ENCODE assay signal across 8 cellular contexts in genomic region chr7:4830176-4830575, GRCh38. TPM values are rescaled to one million over a fixed set of nuclear protein-coding genes. Genes with fewer than 3 reads are reported as not detected.
DNase-seq lines count a peak whose midpoint lies in the region; ATAC-seq and TF ChIP-seq lines count a peak whose summit lies in the region.

No MANE protein-coding gene starts in this region.

- peak; percentile 98 for TF ChIP-seq CTCF in cardiac muscle cell (IDR thresholded peaks at IDR 0.05; ENCODE audit: low read depth, low read length)
- peak; percentile 98 for TF ChIP-seq CTCF in retinal pigment epithelial cell (conservative IDR thresholded peaks at IDR 0.05; ENCODE audit: low read depth, low read length)

- ATAC-seq in CD4-positive, CD25-positive, alpha-beta regulatory T cell (ENCODE audit: low read depth in 2 of 2): peak; percentile 37 to 62
- ATAC-seq in GM21529 (IDR thresholded peaks at IDR 0.05; ENCODE audit: unreplicated experiment) (peak; percentile 66), GM21619 (IDR thresholded peaks at IDR 0.05; ENCODE audit: unreplicated experiment) (no peak), HG03521 (IDR thresholded peaks at IDR 0.05; ENCODE audit: unreplicated experiment) (no peak)

- H3K36me3 Mint-ChIP-seq in CD4-positive, CD25-positive, alpha-beta regulatory T cell: no peaks in the 10 kb centered on the region

- no peaks in the 10 kb centered on the region for H3K4me1 Mint-ChIP-seq in CD4-positive, CD25-positive, alpha-beta regulatory T cell

- no peaks in the 10 kb centered on the region for H3K36me3 ChIP-seq in CD4-positive, CD25-positive, alpha-beta regulatory T cell (ENCODE audit: control insufficient read depth, insufficient read depth, low read length)
- no peaks in the 10 kb centered on the region for H3K36me3 ChIP-seq in cardiac muscle cell

- peak overlapping the region in 1 of 3 donors; percentile 44 for H3K27ac Mint-ChIP-seq in CD4-positive, CD25-positive, alpha-beta regulatory T cell

- peaks cover 6% of the 10 kb centered on the region for H3K27me3 Mint-ChIP-seq in CD4-positive, CD25-positive, alpha-beta regulatory T cell

- H3K27me3 ChIP-seq in CD4-positive, CD25-positive, alpha-beta regulatory T cell (ENCODE audit: control insufficient read depth, insufficient read depth, low read length): no peaks in the 10 kb centered on the region
- H3K27me3 ChIP-seq in cardiac muscle cell: no peaks in the 10 kb centered on the region

- H3K9me3 ChIP-seq in CD4-positive, CD25-positive, alpha-beta regulatory T cell (ENCODE audit: control insufficient read depth in 2 of 2, low read length in 2 of 2): no peaks in the 10 kb centered on the region
- no peaks in the 10 kb centered on the region for H3K9me3 ChIP-seq in cardiac muscle cell (ENCODE audit: low read depth)

- no peak overlapping the region for H3K27ac ChIP-seq in CD4-positive, CD25-positive, alpha-beta regulatory T cell (ENCODE audit: insufficient read depth, low read length, poor library complexity, severe bottlenecking)
- H3K27ac ChIP-seq in cardiac muscle cell: no peak overlapping the region

- H3K9me3 Mint-ChIP-seq in CD4-positive, CD25-positive, alpha-beta regulatory T cell: peaks cover 0 to 2% (median 0%) of the 10 kb centered on the region in 7 donors

- peak in 2 of 3 donors; percentile 36 to 54 for DNase-seq in CD4-positive, CD25-positive, alpha-beta regulatory T cell
- DNase-seq in activated effector memory CD4-positive, alpha-beta T cell treated with Interleukin-2 at 50 U/mL for 16 hours: peak; percentile 7
- DNase-seq in cardiac muscle cell (ENCODE audit: low read depth in 1 of 2, low spot score in 1 of 2) (peak; percentile 81 to 90), retinal pigment epithelial cell (ENCODE audit: low read depth) (peak; percentile 16)

- H3K4me3 ChIP-seq in CD4-positive, CD25-positive, alpha-beta regulatory T cell (ENCODE audit: low read depth, low read length): no peak overlapping the region
- no peak overlapping the region for H3K4me3 ChIP-seq in cardiac muscle cell
- H3K4me3 ChIP-seq in retinal pigment epithelial cell (ENCODE audit: low read length): no peak overlapping the region

- H3K4me3 Mint-ChIP-seq in CD4-positive, CD25-positive, alpha-beta regulatory T cell: no peak overlapping the region

- H3K4me1 ChIP-seq in CD4-positive, CD25-positive, alpha-beta regulatory T cell (ENCODE audit: control insufficient read depth, insufficient read depth, low read length, poor library complexity, severe bottlenecking): no peaks in the 10 kb centered on the region
- H3K4me1 ChIP-seq in cardiac muscle cell (ENCODE audit: low read depth): no peaks in the 10 kb centered on the region

TF ChIP-seq in PFSK-1, 5 proteins besides CTCF, POLR2A, EP300 and RAD21:
- TF ChIP-seq REST (IDR thresholded peaks at IDR 0.05; ENCODE audit: insufficient read depth in 1 of 2, low read depth in 2 of 2, low read length in 2 of 2) (no peak), SIN3A (IDR thresholded peaks at IDR 0.05; ENCODE audit: borderline replicate concordance, insufficient read depth, low read length) (peak; percentile 36; the same call in 1 of the 2 replicates), POLR2AphosphoS5 (IDR thresholded peaks at IDR 0.05; ENCODE audit: low read depth, low read length) (no peak), FOXP2 (optimal IDR thresholded peaks at IDR 0.05; ENCODE audit: borderline replicate concordance, extremely low read depth, extremely low read length, insufficient read depth) (peak; percentile 38), TAF1 (IDR thresholded peaks at IDR 0.05; ENCODE audit: borderline replicate concordance, insufficient read depth, low read length) (no peak)
TF ChIP-seq in PFSK-1: peak in this region for 2.

RNA-seq across cellular contexts. Expression of gene PAPOLB, which starts 31.7 kb away (rescaled TPM):
- not detected for total RNA-seq in CD4-positive, CD25-positive, alpha-beta regulatory T cell
- polyA plus RNA-seq in CD4-positive, CD25-positive, alpha-beta regulatory T cell: not detected
- polyA plus RNA-seq in PFSK-1 (2012; ENCODE audit: insufficient read length, low read depth): not detected
- 0.28 and 0.39 TPM in 2 replicates for total RNA-seq in cardiac muscle cell
- not detected in 2 replicates for polyA plus RNA-seq in cardiac muscle cell

RNA-seq across cellular contexts. Expression of gene RADIL, which starts 53.3 kb away (rescaled TPM):
- total RNA-seq in CD4-positive, CD25-positive, alpha-beta regulatory T cell: not detected
- not detected for polyA plus RNA-seq in CD4-positive, CD25-positive, alpha-beta regulatory T cell
- 9.5 TPM for polyA plus RNA-seq in PFSK-1 (2012; ENCODE audit: insufficient read length, low read depth)
- total RNA-seq in cardiac muscle cell: 61.2 and 110 TPM in 2 replicates
- polyA plus RNA-seq in cardiac muscle cell: 41.6 and 60.6 TPM in 2 replicates

RNA-seq across cellular contexts. Expression of gene AP5Z1, which starts 54.8 kb away (rescaled TPM):
- total RNA-seq in CD4-positive, CD25-positive, alpha-beta regulatory T cell: 130 TPM
- polyA plus RNA-seq in CD4-positive, CD25-positive, alpha-beta regulatory T cell: 10 to 100 TPM; 36.3 to 51.9 (median 44.7) TPM
- polyA plus RNA-seq in PFSK-1 (2012; ENCODE audit: insufficient read length, low read depth): 135 TPM
- 21.1 and 22.1 TPM in 2 replicates for total RNA-seq in cardiac muscle cell
- 22.6 and 23.9 TPM in 2 replicates for polyA plus RNA-seq in cardiac muscle cell

Comparison
In these comparisons a context has a peak if more than half of its experiments do, and no peak if none do; other contexts are left out.
1. ATAC-seq: peak in CD4-positive, CD25-positive, alpha-beta regulatory T cell (2 of 2) and GM21529 (single experiment); none in GM21619 (single experiment) and HG03521 (single experiment).
2. DNase-seq: peak in every context shown above with its lines; median percentile 86 in cardiac muscle cell; 45 in CD4-positive, CD25-positive, alpha-beta regulatory T cell; 16 in retinal pigment epithelial cell; 7 in activated effector memory CD4-positive, alpha-beta T cell treated with Interleukin-2 at 50 U/mL for 16 hours.
3. RNA of gene RADIL, which starts 53.3 kb away (total RNA-seq): 61.2 to 110 TPM in cardiac muscle cell; not detected in CD4-positive, CD25-positive, alpha-beta regulatory T cell (single experiment); every median in the first group is over 10 times any median in the second.